In genomic region chr10:45235260-45235699, GRCh38 we compare ENCODE assay signal across 8 cellular contexts.
DNase-seq lines count a peak whose midpoint lies in the region; ATAC-seq, FAIRE-seq and TF ChIP-seq lines count a peak whose summit lies in the region.
"Not testable (repeated sequence)": the region's sequence is repeated elsewhere in the genome, so short reads cannot be mapped to it uniquely, and the experiment has no call there.

No MANE protein-coding gene starts in this region.

- H2BK12ac ChIP-seq in H1 (ENCODE audit: low read depth, low read length): not testable (repeated sequence)

- POLR2A ChIA-PET in H1 (lab: Charles Lee; ENCODE audit: partially characterized antibody); HepG2 (lab: Yijun Ruan, JAX): not testable (repeated sequence)

- not testable (repeated sequence) for H3K9me3 ChIP-seq in H1 (ENCODE audit: insufficient read depth in 2 of 2, low read depth in 1 of 2, low read length in 1 of 2); HepG2 (ENCODE audit: low read length)

- BruUV-seq in HepG2 (replicated peaks; lab: Mats Ljungman, UMichigan): not testable (repeated sequence)

- not testable (repeated sequence) for TF ChIP-seq POLR2A in H1 (IDR thresholded peaks at IDR 0.05; ENCODE audit: control extremely low read depth in 1 of 2, low read depth in 2 of 2, low read length in 2 of 2); HepG2 (IDR thresholded peaks at IDR 0.05; ENCODE audit: insufficient read depth in 1 of 2, low read depth in 2 of 2, low read length in 2 of 2)

- TF ChIP-seq RAD21 in H1 (IDR thresholded peaks at IDR 0.05 in 1 of 2, conservative IDR thresholded peaks at IDR 0.05 in 1 of 2; ENCODE audit: low read depth in 2 of 2, low read length in 2 of 2) (peak; percentile 86 to 91), HepG2 (CRISPR knock-in tag; IDR thresholded peaks at IDR 0.05) (peak; percentile 66)

- in situ Hi-C loops in HepG2 (cut with HindIII; ENCODE audit: extremely low pct_ligation_motif_present, low pct_unique_long_range_greater_than_20kb): loop anchor here (10.0 to 25.0 kb wide), 3 partner anchors 210 to 427 kb away; partner anchors contain the start of genes ZFAND4 and ZNF22

- H3K4ac ChIP-seq in H1 (replicated peaks; ENCODE audit: insufficient read length, low read depth, low read length): not testable (repeated sequence)

- H3K4me2 ChIP-seq in H1 (ENCODE audit: insufficient read depth in 1 of 2, low read depth in 2 of 2, low read length in 2 of 2): not testable (repeated sequence)
- H3K4me2 ChIP-seq in HepG2 (ENCODE audit: low read depth, low read length): peak overlapping the region; percentile 39; the same call in 1 of the 2 replicates

- not testable (repeated sequence) for H3K23me2 ChIP-seq in H1 (ENCODE audit: low read depth, low read length)

- H3K79me1 ChIP-seq in H1 (ENCODE audit: low read depth, low read length): not testable (repeated sequence)

- H3K27ac ChIP-seq in H1 (ENCODE audit: low read depth, low read length); HepG2 (ENCODE audit: extremely low read length, insufficient read depth, low read length): not testable (repeated sequence)

- not testable (repeated sequence) for H3K36me3 ChIP-seq in H1 (ENCODE audit: control insufficient read depth in 2 of 4, insufficient read depth in 4 of 4, low read length in 3 of 4); HepG2 (replicated peaks in 1 of 2; ENCODE audit: control insufficient read depth in 1 of 2, insufficient read depth in 2 of 2, low read length in 2 of 2)

- FAIRE-seq in H1 (lab: Jason Lieb, UNC) (peak; percentile 72), HepG2 (lab: Jason Lieb, UNC) (peak; percentile 90)

- not testable (repeated sequence) for H4K91ac ChIP-seq in H1 (replicated peaks; ENCODE audit: insufficient read length, low read length)

- intact Hi-C loops in HepG2 (cut with micrococcal nuclease; ENCODE audit: unreplicated experiment): loop anchor here (2.0 kb wide), 2 partner anchors 226 to 438 kb away; partner anchors contain the start of gene ZFAND4

- not testable (repeated sequence) for H3K79me2 ChIP-seq in H1 (ENCODE audit: control insufficient read depth in 1 of 2, insufficient read depth in 2 of 2, low read length in 2 of 2); HepG2 (ENCODE audit: insufficient read depth, low read length)

- not testable (repeated sequence) for H2BK20ac ChIP-seq in H1 (ENCODE audit: low read length)

- not testable (repeated sequence) for H2AFZ ChIP-seq in H1 (ENCODE audit: low read length); HepG2 (ENCODE audit: low read length)

- H3K4me3 ChIP-seq in H1 (ENCODE audit: extremely low read depth in 1 of 4, insufficient read depth in 2 of 4, low read depth in 3 of 4, low read length in 4 of 4); HepG2 (replicated peaks in 1 of 3; ENCODE audit: insufficient read depth in 1 of 3, low read depth in 2 of 3, low read length in 3 of 3): not testable (repeated sequence)

- not testable (repeated sequence) for H3K9ac ChIP-seq in H1 (replicated peaks in 1 of 4; ENCODE audit: extremely low read depth in 1 of 4, low read depth in 3 of 4, low read length in 3 of 4); HepG2 (ENCODE audit: insufficient read depth, low read depth, low read length)

- H3K56ac ChIP-seq in H1 (replicated peaks; ENCODE audit: insufficient read length, low read depth, low read length): not testable (repeated sequence)

- H4K8ac ChIP-seq in H1 (ENCODE audit: extremely low read depth, insufficient read depth, low read length): not testable (repeated sequence)

- peak; percentile 61 for DNase-seq in AG20443 (ENCODE audit: low spot score)
- peak; percentile 89 for DNase-seq in NAMALWA (ENCODE audit: low spot score)
- DNase-seq in RPMI8226: peak; percentile 69
- peak; percentile 59 for DNase-seq in activated T-cell treated with anti-CD3 and anti-CD28 coated beads for 1 hour (ENCODE audit: low read depth)
- DNase-seq in H1 (ENCODE audit: low read depth in 1 of 2, low spot score in 2 of 2): peak; percentile 68 to 77
- peak; percentile 80 for DNase-seq in HepG2 (ENCODE audit: low spot score)
- peak; percentile 23 to 50 for DNase-seq in stimulated activated CD4-positive, alpha-beta T cell treated with anti-CD3 and anti-CD28 coated beads, Interleukin-1b, Interleukin-23, amount 100 ng/mL, for 4 hours (ENCODE audit: low read depth in 2 of 2)

- CTCF ChIA-PET in H1 (lab: Charles Lee; ENCODE audit: partially characterized antibody) (interaction anchor here (0.6 to 2.8 kb wide), 27 partner anchors 10 to 1221 kb away, joined by 3 to 20 read pairs (median 4); partner anchors contain the start of gene ZFAND4), HepG2 (lab: Yijun Ruan, JAX; ENCODE audit: low intra/inter-chr PET ratio, low total read pairs) (interaction anchor here (1.0 kb wide), 1 partner anchor 303 kb away, joined by 3 read pairs; no protein-coding TSS in a partner anchor)

- not testable (repeated sequence) for H2BK15ac ChIP-seq in H1 (ENCODE audit: low read length)

- peak in 2 of 3 experiments; percentile 40 to 50; a peak in 2 of 4 replicates for TF ChIP-seq CTCF in H1 (IDR thresholded peaks at IDR 0.05; ENCODE audit: control extremely low read depth in 1 of 3, insufficient read depth in 1 of 3, low read depth in 1 of 3, low read length in 3 of 3)
- peak; percentile 78 for TF ChIP-seq CTCF in HepG2 (CRISPR knock-in tag; IDR thresholded peaks at IDR 0.05)

- H4K20me1 ChIP-seq in H1 (replicated peaks in 1 of 2; ENCODE audit: control insufficient read depth in 1 of 2, insufficient read depth in 2 of 2, low read length in 2 of 2); HepG2 (ENCODE audit: insufficient read depth, low read length): not testable (repeated sequence)

- H2BK120ac ChIP-seq in H1 (replicated peaks; ENCODE audit: low read depth, low read length): not testable (repeated sequence)

- H3K23ac ChIP-seq in H1 (ENCODE audit: insufficient read length): not testable (repeated sequence)

- not testable (repeated sequence) for H3K4me1 ChIP-seq in H1 (replicated peaks in 1 of 4; ENCODE audit: control insufficient read depth in 3 of 4, insufficient read depth in 4 of 4, low read length in 3 of 4); HepG2 (ENCODE audit: insufficient read depth, low read length)

- not testable (repeated sequence) for H2AK5ac ChIP-seq in H1 (ENCODE audit: low read depth, low read length)

- H2BK5ac ChIP-seq in H1 (ENCODE audit: low read depth, low read length): not testable (repeated sequence)

- TF ChIP-seq EP300 in H1 (IDR thresholded peaks at IDR 0.05; ENCODE audit: borderline replicate concordance in 1 of 2, low read depth in 2 of 2, low read length in 2 of 2); HepG2 (IDR thresholded peaks at IDR 0.05; ENCODE audit: low read depth in 2 of 2, low read length in 2 of 2); HepG2 (CRISPR knock-in tag; IDR thresholded peaks at IDR 0.05; ENCODE audit: borderline replicate concordance): not testable (repeated sequence)

- H4K5ac ChIP-seq in H1 (ENCODE audit: insufficient read length, low read depth, low read length): not testable (repeated sequence)

- H3K27me3 ChIP-seq in H1 (replicated peaks in 1 of 4; ENCODE audit: control insufficient read depth in 3 of 4, extremely low read depth in 1 of 4, insufficient read depth in 3 of 4, low read length in 3 of 4): not testable (repeated sequence)
- peaks cover 0 to 12% of the 10 kb centered on the region in 2 experiments; a peak in 3 of 5 replicates for H3K27me3 ChIP-seq in HepG2 (ENCODE audit: control insufficient read depth in 1 of 2, insufficient read depth in 2 of 2, low read length in 2 of 2)

- peak; percentile 66 for ATAC-seq in GM18907 (IDR thresholded peaks at IDR 0.05; ENCODE audit: unreplicated experiment)
- ATAC-seq in HepG2: peak; percentile 96

- not testable (repeated sequence) for H3K14ac ChIP-seq in H1 (ENCODE audit: insufficient read length)

- 50% methylated on average over 11 of the region's 11 CpGs; no CpG with 5 or more reads in 1 of the 2 experiments for WGBS in H1 (ENCODE audit: extremely low coverage in 1 of 2, insufficient coverage in 1 of 2, insufficient read length in 1 of 2, insufficient replicate concordance in 2 of 2, low coverage in 1 of 2, low lambda C conversion rate in 2 of 2, missing lambda C conversion rate in 1 of 2), 2 experiments
- WGBS in HepG2 (ENCODE audit: low lambda C conversion rate): 8% methylated on average over 9 of the region's 11 CpGs

- not testable (repeated sequence) for H3K18ac ChIP-seq in H1 (ENCODE audit: extremely low read depth, low read length)

TF ChIP-seq in H1, 55 proteins besides CTCF, POLR2A, EP300 and RAD21:
- TF ChIP-seq TBP (IDR thresholded peaks at IDR 0.05; ENCODE audit: low read depth, low read length): peak; percentile 58; the same call in 1 of the 2 replicates
- TF ChIP-seq ATF2 (IDR thresholded peaks at IDR 0.05; ENCODE audit: low read length): 0 out of 2 replicates have a peak, but pooled peaks have one; percentile 22
TF ChIP-seq in H1: peak in this region for 2; not testable (repeated sequence) for 53.

TF ChIP-seq in HepG2, 621 proteins besides CTCF, POLR2A, EP300 and RAD21 (continues in another document):
- not testable (repeated sequence) for TF ChIP-seq NR2F6 (IDR thresholded peaks at IDR 0.05)
- peak; percentile 46; the same call in 1 of the 2 replicates for TF ChIP-seq NR2F6 (CRISPR knock-in tag; IDR thresholded peaks at IDR 0.05)

Comparison
In these comparisons a context has a peak if more than half of its experiments do, and no peak if none do; other contexts are left out.
1. DNase-seq: peak in every context shown above with its lines; median percentile 89 in NAMALWA; 80 in HepG2; 72 in H1; 69 in RPMI8226; 61 in AG20443; 59 in activated T-cell treated with anti-CD3 and anti-CD28 coated beads for 1 hour; 36 in stimulated activated CD4-positive, alpha-beta T cell treated with anti-CD3 and anti-CD28 coated beads, Interleukin-1b, Interleukin-23, amount 100 ng/mL, for 4 hours.